ENCODE assay signal across 12 cellular contexts in genomic region chr6:36607782-36608386, GRCh38. TPM values are rescaled to one million over a fixed set of nuclear protein-coding genes. Genes with fewer than 3 reads are reported as not detected.
DNase-seq lines count a peak whose midpoint lies in the region; FAIRE-seq and TF ChIP-seq lines count a peak whose summit lies in the region.
"Had no signal": no experiment of that assay in that cellular context is flagged by ENCODE, and none has a peak within 500 bp of the region (broad histone marks: within the 10 kb centered on the region; RNA-seq: fewer than 3 reads in every experiment).

No MANE protein-coding gene starts in this region.

- H3K4ac ChIP-seq in H1 (replicated peaks; ENCODE audit: insufficient read length, low read depth, low read length), result no peak overlapping the region

- H4K20me1 ChIP-seq in OCI-LY1 (ENCODE audit: insufficient read depth, low read length) (no peaks in the 10 kb centered on the region), H1 (replicated peaks in 1 of 2; ENCODE audit: control insufficient read depth in 1 of 2, insufficient read depth in 2 of 2, low read length in 2 of 2) (peaks cover 12 to 36% of the 10 kb centered on the region in 2 experiments)

- H3K4me3 ChIP-seq in CD8-positive, alpha-beta memory T cell (ENCODE audit: low read length), result no peak overlapping the region
- H3K4me3 ChIP-seq in OCI-LY1 (ENCODE audit: low read depth, low read length, poor library complexity, severe bottlenecking), result no peak overlapping the region
- H3K4me3 ChIP-seq in H1 (ENCODE audit: extremely low read depth in 1 of 4, insufficient read depth in 2 of 4, low read depth in 3 of 4, low read length in 4 of 4), result no peak overlapping the region
- H3K4me3 ChIP-seq: thyroid gland had no signal

- no peak overlapping the region for H3K9ac ChIP-seq in OCI-LY1 (ENCODE audit: low read length)
- H3K9ac ChIP-seq in H1 (replicated peaks in 1 of 4; ENCODE audit: extremely low read depth in 1 of 4, low read depth in 3 of 4, low read length in 3 of 4), result no peak overlapping the region

- no peak for TF ChIP-seq RAD21 in H1 (IDR thresholded peaks at IDR 0.05 in 1 of 2, conservative IDR thresholded peaks at IDR 0.05 in 1 of 2; ENCODE audit: low read depth in 2 of 2, low read length in 2 of 2)

- no peak overlapping the region for H2BK15ac ChIP-seq in H1 (ENCODE audit: low read length)

- H2BK5ac ChIP-seq in H1 (ENCODE audit: low read depth, low read length), result no peak overlapping the region; the same call in 1 of the 2 replicates

- H2AFZ ChIP-seq in OCI-LY1 (ENCODE audit: low read length) (no peak overlapping the region), H1 (ENCODE audit: low read length) (no peak overlapping the region)

- CTCF ChIA-PET in CD8-positive, alpha-beta memory T cell (lab: Charles Lee), result interaction anchor here (1.0 to 2.7 kb wide), 4 partner anchors 8 to 175 kb away, joined by 3 to 14 read pairs (median 6); no protein-coding TSS in a partner anchor
- CTCF ChIA-PET in H1 (lab: Charles Lee; ENCODE audit: partially characterized antibody), result interaction anchor here (0.6 to 1.7 kb wide), 5 partner anchors 10 to 265 kb away, joined by 3 to 6 read pairs (median 4); no protein-coding TSS in a partner anchor

- H3K9me3 ChIP-seq in CD8-positive, alpha-beta memory T cell (ENCODE audit: low read length), result no peaks in the 10 kb centered on the region
- H3K9me3 ChIP-seq in OCI-LY1 (ENCODE audit: low read length), result no peaks in the 10 kb centered on the region
- no peaks in the 10 kb centered on the region for H3K9me3 ChIP-seq in H1 (ENCODE audit: insufficient read depth in 2 of 2, low read depth in 1 of 2, low read length in 1 of 2)
- H3K9me3 ChIP-seq: thyroid gland had no signal

- FAIRE-seq in H1 (lab: Jason Lieb, UNC), result no peak
- FAIRE-seq: islet of Langerhans had no signal

- H3K4me2 ChIP-seq in OCI-LY1 (ENCODE audit: low read length), result no peak overlapping the region
- H3K4me2 ChIP-seq in H1 (ENCODE audit: insufficient read depth in 1 of 2, low read depth in 2 of 2, low read length in 2 of 2), result no peak overlapping the region

- H3K27ac ChIP-seq in CD8-positive, alpha-beta memory T cell (ENCODE audit: low read depth, low read length), result no peak overlapping the region
- peak overlapping the region; percentile 53 for H3K27ac ChIP-seq in OCI-LY1 (ENCODE audit: low read depth, low read length, poor library complexity, severe bottlenecking)
- H3K27ac ChIP-seq in H1 (ENCODE audit: low read depth, low read length), result 0 out of 2 replicates have a peak overlapping the region, but pooled peaks have one; percentile 3
- H3K27ac ChIP-seq: HL-60 had no signal

- peaks cover 4% of the 10 kb centered on the region for H3K79me2 ChIP-seq in OCI-LY1 (ENCODE audit: insufficient read depth, low read length)
- H3K79me2 ChIP-seq in H1 (ENCODE audit: control insufficient read depth in 1 of 2, insufficient read depth in 2 of 2, low read length in 2 of 2), result peaks cover 2 to 37% of the 10 kb centered on the region in 2 experiments; a peak in 3 of 4 replicates

- H3K27me3 Mint-ChIP-seq in CD8-positive, alpha-beta memory T cell, result no peaks in the 10 kb centered on the region
- H3K27me3 Mint-ChIP-seq in neural crest cell (ENCODE audit: low read depth), result peaks cover 22% of the 10 kb centered on the region
- H3K27me3 Mint-ChIP-seq: dendritic cell treated with granulocyte-macrophage colony-stimulating factor and Interleukin-4, amounts not matched to agents 40 ng/mL and 50 ng/mL, for 4 days had no signal

- POLR2A ChIA-PET in CD8-positive, alpha-beta memory T cell (lab: Charles Lee), result interaction anchor here (0.7 kb wide), 1 partner anchor 243 kb away, joined by 4 read pairs; no protein-coding TSS in a partner anchor
- POLR2A ChIA-PET in H1 (lab: Charles Lee; ENCODE audit: partially characterized antibody), result interaction anchor here (1.0 to 14.6 kb wide), 11 partner anchors 10 to 110 kb away, joined by 3 to 386 read pairs (median 4); partner anchors contain the start of genes CDKN1A and SRSF3

- TF ChIP-seq CTCF in OCI-LY1 (IDR thresholded peaks at IDR 0.05; ENCODE audit: low read length) (no peak), H1 (IDR thresholded peaks at IDR 0.05; ENCODE audit: control extremely low read depth in 1 of 3, insufficient read depth in 1 of 3, low read depth in 1 of 3, low read length in 3 of 3) (no peak), neural crest cell (conservative IDR thresholded peaks at IDR 0.05) (no peak)

- no peak for TF ChIP-seq EP300 in H1 (IDR thresholded peaks at IDR 0.05; ENCODE audit: borderline replicate concordance in 1 of 2, low read depth in 2 of 2, low read length in 2 of 2)

- H3K9me2 ChIP-seq in OCI-LY1 (ENCODE audit: low read depth, low read length), result no peaks in the 10 kb centered on the region

- H3K9me3 Mint-ChIP-seq in CD8-positive, alpha-beta memory T cell, result no peaks in the 10 kb centered on the region
- H3K9me3 Mint-ChIP-seq in neural crest cell, result no peaks in the 10 kb centered on the region
- H3K9me3 Mint-ChIP-seq: dendritic cell treated with granulocyte-macrophage colony-stimulating factor and Interleukin-4, amounts not matched to agents 40 ng/mL and 50 ng/mL, for 4 days had no signal

- H4K91ac ChIP-seq in H1 (replicated peaks; ENCODE audit: insufficient read length, low read length), result no peak overlapping the region

- no peak overlapping the region for H2BK20ac ChIP-seq in H1 (ENCODE audit: low read length)

- H3K4me1 Mint-ChIP-seq in CD8-positive, alpha-beta memory T cell, result peaks cover 66 to 76% (median 71%) of the 10 kb centered on the region in 3 donors
- peaks cover 34% of the 10 kb centered on the region for H3K4me1 Mint-ChIP-seq in neural crest cell

- 87% methylated on average over 8 of the region's 10 CpGs; no CpG with 5 or more reads in 1 of the 2 experiments for WGBS in H1 (ENCODE audit: extremely low coverage in 1 of 2, insufficient coverage in 1 of 2, insufficient read length in 1 of 2, insufficient replicate concordance in 2 of 2, low coverage in 1 of 2, low lambda C conversion rate in 2 of 2, missing lambda C conversion rate in 1 of 2), 2 experiments

- H2BK12ac ChIP-seq in H1 (ENCODE audit: low read depth, low read length), result no peak overlapping the region

- peaks cover 58% of the 10 kb centered on the region for H3K36me3 ChIP-seq in CD8-positive, alpha-beta memory T cell (ENCODE audit: insufficient read depth, low read length)
- H3K36me3 ChIP-seq in OCI-LY1 (ENCODE audit: insufficient read depth, low read length), result peaks cover 98% of the 10 kb centered on the region
- peaks cover 25 to 95% (median 53%) of the 10 kb centered on the region in 4 experiments for H3K36me3 ChIP-seq in H1 (ENCODE audit: control insufficient read depth in 2 of 4, insufficient read depth in 4 of 4, low read length in 3 of 4)

- peak overlapping the region in 3 of 7 donors; percentile 4 to 14 (median 5) for H3K4me3 Mint-ChIP-seq in CD8-positive, alpha-beta memory T cell
- H3K4me3 Mint-ChIP-seq in neural crest cell, result peak overlapping the region; percentile 59
- H3K4me3 Mint-ChIP-seq: dendritic cell treated with granulocyte-macrophage colony-stimulating factor and Interleukin-4, amounts not matched to agents 40 ng/mL and 50 ng/mL, for 4 days had no signal

- 0 out of 2 replicates have a peak, but pooled peaks cover 3% of the 10 kb centered on the region for H3K79me1 ChIP-seq in H1 (ENCODE audit: low read depth, low read length)

- no peak overlapping the region for H4K5ac ChIP-seq in H1 (ENCODE audit: insufficient read length, low read depth, low read length)

- peak overlapping the region; percentile 52 for H3K18ac ChIP-seq in H1 (ENCODE audit: extremely low read depth, low read length)

- H4K8ac ChIP-seq in H1 (ENCODE audit: extremely low read depth, insufficient read depth, low read length), result no peak overlapping the region

- H3K56ac ChIP-seq in H1 (replicated peaks; ENCODE audit: insufficient read length, low read depth, low read length), result no peak overlapping the region

- H3K4me1 ChIP-seq in CD8-positive, alpha-beta memory T cell (ENCODE audit: insufficient read depth, low read length), result peaks cover 50% of the 10 kb centered on the region
- H3K4me1 ChIP-seq in OCI-LY1 (ENCODE audit: insufficient read depth, low read length, severe bottlenecking) (peaks cover 3% of the 10 kb centered on the region), H1 (replicated peaks in 1 of 4; ENCODE audit: control insufficient read depth in 3 of 4, insufficient read depth in 4 of 4, low read length in 3 of 4) (no peaks in the 10 kb centered on the region; a peak in 2 of 7 replicates)

- no peak overlapping the region for H2BK120ac ChIP-seq in H1 (replicated peaks; ENCODE audit: low read depth, low read length)

- peak in 1 of 2 experiments; percentile 51; a peak in 1 of 3 replicates for TF ChIP-seq POLR2A in H1 (IDR thresholded peaks at IDR 0.05; ENCODE audit: control extremely low read depth in 1 of 2, low read depth in 2 of 2, low read length in 2 of 2)

- H3F3A ChIP-seq in OCI-LY1 (ENCODE audit: insufficient read depth, low read length), result peaks cover 36% of the 10 kb centered on the region

- no peaks in the 10 kb centered on the region for H3K27me3 ChIP-seq in CD8-positive, alpha-beta memory T cell (ENCODE audit: insufficient read depth, low read length, poor library complexity, severe bottlenecking)
- H3K27me3 ChIP-seq in OCI-LY1 (ENCODE audit: insufficient read depth, low read length) (no peaks in the 10 kb centered on the region), H1 (replicated peaks in 1 of 4; ENCODE audit: control insufficient read depth in 3 of 4, extremely low read depth in 1 of 4, insufficient read depth in 3 of 4, low read length in 3 of 4) (no peaks in the 10 kb centered on the region)
- H3K27me3 ChIP-seq: thyroid gland had no signal

- H3K23ac ChIP-seq in H1 (ENCODE audit: insufficient read length), result no peak overlapping the region

- peak overlapping the region; percentile 43 to 86 (median 76) for H3K27ac Mint-ChIP-seq in CD8-positive, alpha-beta memory T cell
- no peak overlapping the region for H3K27ac Mint-ChIP-seq in neural crest cell (ENCODE audit: unreplicated experiment)
- H3K27ac Mint-ChIP-seq: dendritic cell treated with granulocyte-macrophage colony-stimulating factor and Interleukin-4, amounts not matched to agents 40 ng/mL and 50 ng/mL, for 4 days had no signal

- no peak overlapping the region for H3K14ac ChIP-seq in H1 (ENCODE audit: insufficient read length)

- no peak for DNase-seq in CD8-positive, alpha-beta memory T cell
- DNase-seq in H1 (ENCODE audit: low read depth in 1 of 2, low spot score in 2 of 2) (no peak), neural crest cell (ENCODE audit: low read depth, low spot score) (no peak), NCI-H128 (lab: John Stamatoyannopoulos, UW; ENCODE audit: unreplicated experiment) (no peak), NCI-H345 (lab: John Stamatoyannopoulos, UW) (no peak), HCEC 1CT (no peak)
- no peak for DNase-seq in stimulated activated CD4-positive, alpha-beta T cell treated with anti-CD3 and anti-CD28 coated beads, Interleukin-12 subunit alpha, Interleukin-12 subunit beta, amount 100 ng/mL, for 4 hours

- peaks cover 28 to 94% (median 30%) of the 10 kb centered on the region in 3 donors for H3K36me3 Mint-ChIP-seq in CD8-positive, alpha-beta memory T cell
- H3K36me3 Mint-ChIP-seq in neural crest cell (ENCODE audit: low read depth), result peaks cover 50% of the 10 kb centered on the region

- H3K23me2 ChIP-seq in H1 (ENCODE audit: low read depth, low read length), result no peaks in the 10 kb centered on the region

- no peak overlapping the region for H2AK5ac ChIP-seq in H1 (ENCODE audit: low read depth, low read length)

RNA-seq across cellular contexts. Expression of gene SRSF3, which starts 13.7 kb away (rescaled TPM):
- 100 to 1,000 TPM; 572 to 579 TPM for total RNA-seq in CD8-positive, alpha-beta memory T cell
- 370 TPM for polyA plus RNA-seq in CD8-positive, alpha-beta memory T cell
- total RNA-seq in H1 (2021; fragmentation: NEBNext Ultra II Directional; extraction: Animal tissue kit (Norgen Biotek cat#: 25700)), result 689 and 705 TPM in 2 replicates
- 471 and 548 TPM in 2 replicates for polyA plus RNA-seq in H1 (2011; rRNA removed)
- polyA plus RNA-seq in H1 (2011; cell fraction: cytosol; rRNA removed), result 649 TPM
- 159 TPM for polyA plus RNA-seq in H1 (2011; cell fraction: nucleus; rRNA removed)
- 696 to 1,158 TPM (median 791 TPM) in 4 replicates for polyA plus RNA-seq in H1 (2012, experiment 1 of 2)
- 40.8 TPM for polyA plus RNA-seq in H1 (2012, experiment 2 of 2)
- 293 TPM for polyA plus RNA-seq in H1 (2013, experiment 1 of 2)
- polyA plus RNA-seq in H1 (2013, experiment 2 of 2), result 286 TPM
- 323 and 336 TPM in 2 replicates for polyA minus RNA-seq in H1 (2011; rRNA and poly(A)+ RNA removed)
- 155 TPM for polyA minus RNA-seq in H1 (2011; cell fraction: cytosol; rRNA and poly(A)+ RNA removed)
- polyA minus RNA-seq in H1 (2011; cell fraction: nucleus; rRNA and poly(A)+ RNA removed), result 183 TPM
- 611 and 636 TPM in 2 replicates for total RNA-seq in neural crest cell
